8 cellular contexts compared by ENCODE assay signal in genomic region chr11:128469220-128469619, GRCh38.
DNase-seq lines count a peak whose midpoint lies in the region; ATAC-seq and TF ChIP-seq lines count a peak whose summit lies in the region.
"Had no signal": no experiment of that assay in that cellular context is flagged by ENCODE, and none has a peak within 500 bp of the region (broad histone marks: within the 10 kb centered on the region; RNA-seq: fewer than 3 reads in every experiment).

No MANE protein-coding gene starts in this region.

- H3K27me3 ChIP-seq in MM.1S (replicated peaks; ENCODE audit: insufficient read depth, low read length) (no peaks in the 10 kb centered on the region), gastroesophageal sphincter (no peaks in the 10 kb centered on the region)

- peak overlapping the region; percentile 93 for H3K27ac ChIP-seq in MM.1S (ENCODE audit: low read length)
- H3K27ac ChIP-seq in gastroesophageal sphincter: peak overlapping the region in 2 of 4 donors; percentile 31 to 75

- peaks cover 27% of the 10 kb centered on the region for H3K4me1 Mint-ChIP-seq in neural crest cell

- TF ChIP-seq EP300 in gastroesophageal sphincter (IDR thresholded peaks at IDR 0.05): no peak

- WGBS in gastroesophageal sphincter (ENCODE audit: low coverage in 1 of 2), 2 donors: 71 to 80% methylated on average over 1 to 4 of the region's 4 CpGs

- peaks cover 4% of the 10 kb centered on the region for H3K36me3 Mint-ChIP-seq in neural crest cell (ENCODE audit: low read depth)

- H3K4me1 ChIP-seq in MM.1S (ENCODE audit: low read length) (peaks cover 62% of the 10 kb centered on the region), gastroesophageal sphincter (peaks cover 0 to 91% (median 30%) of the 10 kb centered on the region in 3 donors)

- peak overlapping the region; percentile 40; the same call in 1 of the 2 replicates for H3K9ac ChIP-seq in MM.1S (ENCODE audit: low read length)

- TF ChIP-seq CTCF in MM.1S (IDR thresholded peaks at IDR 0.05; ENCODE audit: low read length) (peak; percentile 39), neural crest cell (conservative IDR thresholded peaks at IDR 0.05) (no peak), gastroesophageal sphincter (IDR thresholded peaks at IDR 0.05) (no peak)

- DNase-seq in MM.1S (peak; percentile 95), neural crest cell (ENCODE audit: low read depth, low spot score) (no peak), mucosa of gallbladder (ENCODE audit: low spot score) (no peak), HuH-7.5 (ENCODE audit: low spot score) (no peak)
- DNase-seq: NCI-H1436 had no signal

- no peak for TF ChIP-seq POLR2A in gastroesophageal sphincter (IDR thresholded peaks at IDR 0.05)

- no peaks in the 10 kb centered on the region for H4K20me1 ChIP-seq in MM.1S (ENCODE audit: insufficient read depth, low read length)

- peaks cover 6% of the 10 kb centered on the region for H3K27me3 Mint-ChIP-seq in neural crest cell (ENCODE audit: low read depth)

- H3K79me2 ChIP-seq in MM.1S (ENCODE audit: low read length): peaks cover 23% of the 10 kb centered on the region

- H3K9me2 ChIP-seq in MM.1S (replicated peaks; ENCODE audit: insufficient read depth, low read length): no peaks in the 10 kb centered on the region

- no peaks in the 10 kb centered on the region for H3K9me3 Mint-ChIP-seq in neural crest cell

- H3K36me3 ChIP-seq in MM.1S (replicated peaks; ENCODE audit: insufficient read depth, low read length): no peaks in the 10 kb centered on the region
- peaks cover 0 to 29% of the 10 kb centered on the region in 2 donors for H3K36me3 ChIP-seq in gastroesophageal sphincter

- H3K4me3 ChIP-seq in MM.1S (ENCODE audit: low read length): peak overlapping the region; percentile 33; the same call in 1 of the 2 replicates
- H3K4me3 ChIP-seq in gastroesophageal sphincter: no peak overlapping the region

- H3K27ac Mint-ChIP-seq in neural crest cell (ENCODE audit: unreplicated experiment): peak overlapping the region; percentile 57

- peak; percentile 30 for ATAC-seq in GM18520 (IDR thresholded peaks at IDR 0.05; ENCODE audit: unreplicated experiment)
- peak; percentile 48 for ATAC-seq in GM21576 (IDR thresholded peaks at IDR 0.05; ENCODE audit: unreplicated experiment)
- no peak for ATAC-seq in gastroesophageal sphincter

- peak overlapping the region; percentile 41 for H2AFZ ChIP-seq in MM.1S (ENCODE audit: low read length)

- no peaks in the 10 kb centered on the region for H3K9me3 ChIP-seq in MM.1S (replicated peaks; ENCODE audit: insufficient read depth, low read length)
- H3K9me3 ChIP-seq in gastroesophageal sphincter: no peaks in the 10 kb centered on the region

- H3K4me3 Mint-ChIP-seq in neural crest cell: no peak overlapping the region

- peak overlapping the region; percentile 77 for H3K4me2 ChIP-seq in MM.1S (ENCODE audit: low read depth, low read length)

- H3F3A ChIP-seq in MM.1S (ENCODE audit: insufficient read depth, low read length): peaks cover 50% of the 10 kb centered on the region
